ENCODE assay signal across 29 cellular contexts in the genomic region with DNA sequence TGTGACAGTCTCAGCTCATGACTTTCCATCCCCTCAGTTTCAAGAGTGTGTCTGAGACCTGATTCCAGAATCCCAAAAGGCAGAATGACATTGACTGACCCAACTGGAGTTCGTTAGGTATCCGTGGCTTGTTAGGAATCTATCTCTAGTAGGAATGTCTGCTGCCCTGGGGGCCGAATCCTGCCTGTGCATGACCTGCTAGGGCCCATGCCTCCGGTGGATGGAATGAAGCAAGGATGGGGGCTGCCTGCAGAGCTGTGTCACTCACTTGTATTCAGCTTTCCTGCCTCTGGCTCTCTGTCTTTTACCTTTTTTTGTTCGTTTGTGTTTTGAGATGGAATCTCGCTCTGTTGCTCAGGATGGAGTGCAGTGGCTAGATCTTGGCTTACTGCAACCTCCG.
DNase-seq lines count a peak whose midpoint lies in the region; ATAC-seq, FAIRE-seq and TF ChIP-seq lines count a peak whose summit lies in the region.
"Had no signal": no experiment of that assay in that cellular context is flagged by ENCODE, and none has a peak within 500 bp of the region (broad histone marks: within the 10 kb centered on the region; RNA-seq: fewer than 3 reads in every experiment).

No MANE protein-coding gene starts in this region.

- no peak overlapping the region for H4K91ac ChIP-seq in H1 (replicated peaks; ENCODE audit: insufficient read length, low read length)

- no peak overlapping the region for H2AK5ac ChIP-seq in H1 (ENCODE audit: low read depth, low read length)

- H3K4me1 ChIP-seq in H1 (replicated peaks in 1 of 4; ENCODE audit: control insufficient read depth in 3 of 4, insufficient read depth in 4 of 4, low read length in 3 of 4) = peaks cover 0 to 3% (median 1%) of the 10 kb centered on the region in 4 experiments; a peak in 3 of 7 replicates
- H3K4me1 ChIP-seq: esophagus muscularis mucosa, HAP-1, stomach had no signal

- H3K18ac ChIP-seq in H1 (ENCODE audit: extremely low read depth, low read length) = 0 out of 2 replicates have a peak overlapping the region, but pooled peaks have one; percentile 65

- no peak overlapping the region for H3K56ac ChIP-seq in H1 (replicated peaks; ENCODE audit: insufficient read length, low read depth, low read length)

- no peak for ATAC-seq in HG02678 (IDR thresholded peaks at IDR 0.05; ENCODE audit: unreplicated experiment)
- ATAC-seq: CD8-positive, alpha-beta T cell; effector memory CD8-positive, alpha-beta T cell; naive thymus-derived CD8-positive, alpha-beta T cell; T-cell had no signal

- no peaks in the 10 kb centered on the region for H3K36me3 ChIP-seq in H1 (ENCODE audit: control insufficient read depth in 2 of 4, insufficient read depth in 4 of 4, low read length in 3 of 4)
- H3K36me3 ChIP-seq: esophagus muscularis mucosa, HAP-1, stomach, tibial artery had no signal

- CTCF ChIA-PET in H1 (lab: Charles Lee; ENCODE audit: partially characterized antibody) = interaction anchor here (0.5 to 2.3 kb wide), 10 partner anchors 9 to 280 kb away, joined by 3 to 5 read pairs (median 4); no protein-coding TSS in a partner anchor

- no peak overlapping the region for H3K9ac ChIP-seq in H1 (replicated peaks in 1 of 4; ENCODE audit: extremely low read depth in 1 of 4, low read depth in 3 of 4, low read length in 3 of 4)

- POLR2A ChIA-PET in H1 (lab: Charles Lee; ENCODE audit: partially characterized antibody) = interaction anchor here (0.8 to 1.7 kb wide), 3 partner anchors 10 to 13 kb away, joined by 3 to 4 read pairs (median 4); no protein-coding TSS in a partner anchor

- no peak overlapping the region for H2BK12ac ChIP-seq in H1 (ENCODE audit: low read depth, low read length)

- no peak overlapping the region for H2BK120ac ChIP-seq in H1 (replicated peaks; ENCODE audit: low read depth, low read length)

- TF ChIP-seq EP300 in H1 (IDR thresholded peaks at IDR 0.05; ENCODE audit: borderline replicate concordance in 1 of 2, low read depth in 2 of 2, low read length in 2 of 2) = no peak

- H3K23ac ChIP-seq in H1 (ENCODE audit: insufficient read length) = no peak overlapping the region

- no peak overlapping the region for H2AFZ ChIP-seq in H1 (ENCODE audit: low read length)
- H2AFZ ChIP-seq: PC-9 had no signal

- no peaks in the 10 kb centered on the region for H3K27me3 ChIP-seq in H1 (replicated peaks in 1 of 4; ENCODE audit: control insufficient read depth in 3 of 4, extremely low read depth in 1 of 4, insufficient read depth in 3 of 4, low read length in 3 of 4)
- H3K27me3 ChIP-seq: esophagus muscularis mucosa, stomach, tibial artery had no signal

- no peak overlapping the region for H3K4me2 ChIP-seq in H1 (ENCODE audit: insufficient read depth in 1 of 2, low read depth in 2 of 2, low read length in 2 of 2)
- H3K4me2 ChIP-seq: A549, PC-9 had no signal

- no peak overlapping the region for H2BK20ac ChIP-seq in H1 (ENCODE audit: low read length)

- DNase-seq in Daoy (ENCODE audit: low read depth) = peak; percentile 29
- DNase-seq in M059J (ENCODE audit: low read depth) = peak; percentile 12
- DNase-seq in H1 (ENCODE audit: low read depth in 1 of 2, low spot score in 2 of 2) = peak in 1 of 2 experiments; percentile 49
- DNase-seq in kidney tubule cell (ENCODE audit: low spot score) = peak; percentile 12
- DNase-seq in HCEC 1CT = no peak
- no peak for DNase-seq in HuH-7 (ENCODE audit: low spot score)
- no peak for DNase-seq in SIG-M5 (lab: John Stamatoyannopoulos, UW)
- DNase-seq: activated CD4-positive, alpha-beta T cell treated with anti-CD3 and anti-CD28 coated beads, Interleukin-2, amount 50 U/mL, for 48 hours; activated CD8-positive, alpha-beta memory T cell treated with anti-CD3 and anti-CD28 coated beads, Interleukin-2, amount 50 U/mL, for 4 hours; activated naive CD4-positive, alpha-beta T cell treated with anti-CD3 and anti-CD28 coated beads, Interleukin-2, amount 10 ng/mL, durations not matched to agents 7 days and 5 days; amniotic stem cell; CD8-positive, alpha-beta T cell; effector memory CD8-positive, alpha-beta T cell; foreskin melanocyte; naive thymus-derived CD8-positive, alpha-beta T cell; NCI-H1694; NCI-H510A treated with DMSO at 0.1 percent for 48 hours; PC-9; stimulated activated CD4-positive, alpha-beta T cell treated with anti-CD3 and anti-CD28 coated beads, Interleukin-2, amount 100 ng/mL, for 24 hours; stomach; T-cell; tibial artery had no signal

- no peak overlapping the region for H2BK5ac ChIP-seq in H1 (ENCODE audit: low read depth, low read length)

- peaks cover 0 to 1% of the 10 kb centered on the region in 2 experiments for H4K20me1 ChIP-seq in H1 (replicated peaks in 1 of 2; ENCODE audit: control insufficient read depth in 1 of 2, insufficient read depth in 2 of 2, low read length in 2 of 2)

- peak; percentile 43 to 48 (median 43) for TF ChIP-seq CTCF in H1 (IDR thresholded peaks at IDR 0.05; ENCODE audit: control extremely low read depth in 1 of 3, insufficient read depth in 1 of 3, low read depth in 1 of 3, low read length in 3 of 3)

- whole genome bisulfite sequencing in H1 (ENCODE audit: extremely low coverage in 1 of 2, insufficient coverage in 1 of 2, insufficient read length in 1 of 2, insufficient replicate concordance in 2 of 2, low coverage in 1 of 2, low lambda C conversion rate in 2 of 2, missing lambda C conversion rate in 1 of 2), 2 experiments = 80% methylated on average over 7 of the region's 7 CpGs; no CpG with 5 or more reads in 1 of the 2 experiments

- FAIRE-seq in H1 (lab: Jason Lieb, UNC) = peak; percentile 69
- FAIRE-seq: A549, colon, G401.6, islet of Langerhans had no signal

- H3K4ac ChIP-seq in H1 (replicated peaks; ENCODE audit: insufficient read length, low read depth, low read length) = no peak overlapping the region

- H4K5ac ChIP-seq in H1 (ENCODE audit: insufficient read length, low read depth, low read length) = no peak overlapping the region

- no peak overlapping the region for H3K14ac ChIP-seq in H1 (ENCODE audit: insufficient read length)

- no peaks in the 10 kb centered on the region for H3K79me2 ChIP-seq in H1 (ENCODE audit: control insufficient read depth in 1 of 2, insufficient read depth in 2 of 2, low read length in 2 of 2)

- no peak overlapping the region for H4K8ac ChIP-seq in H1 (ENCODE audit: extremely low read depth, insufficient read depth, low read length)

- H3K79me1 ChIP-seq in H1 (ENCODE audit: low read depth, low read length) = no peaks in the 10 kb centered on the region; the same call in 1 of the 2 replicates

- TF ChIP-seq RAD21 in H1 (IDR thresholded peaks at IDR 0.05 in 1 of 2, conservative IDR thresholded peaks at IDR 0.05 in 1 of 2; ENCODE audit: low read depth in 2 of 2, low read length in 2 of 2) = peak; percentile 22; a peak in 2 of 4 replicates

- H3K9me3 ChIP-seq in H1 (ENCODE audit: insufficient read depth in 2 of 2, low read depth in 1 of 2, low read length in 1 of 2) = no peaks in the 10 kb centered on the region
- H3K9me3 ChIP-seq: A549, esophagus muscularis mucosa, HAP-1, stomach, tibial artery had no signal

- H3K23me2 ChIP-seq in H1 (ENCODE audit: low read depth, low read length) = no peaks in the 10 kb centered on the region

- TF ChIP-seq POLR2A in H1 (IDR thresholded peaks at IDR 0.05; ENCODE audit: control extremely low read depth in 1 of 2, low read depth in 2 of 2, low read length in 2 of 2) = no peak

- H3K4me3 ChIP-seq in H1 (ENCODE audit: extremely low read depth in 1 of 4, insufficient read depth in 2 of 4, low read depth in 3 of 4, low read length in 4 of 4) = no peak overlapping the region
- H3K4me3 ChIP-seq: A549, esophagus muscularis mucosa, HAP-1, PC-9, stomach, tibial artery had no signal

- no peak overlapping the region for H2BK15ac ChIP-seq in H1 (ENCODE audit: low read length)

- no peak overlapping the region for H3K27ac ChIP-seq in H1 (ENCODE audit: low read depth, low read length)
- H3K27ac ChIP-seq: A549, esophagus muscularis mucosa, PC-9, stomach, tibial artery had no signal

TF ChIP-seq in H1, 55 proteins besides CTCF, POLR2A, EP300 and RAD21:
- TF ChIP-seq MAFK (IDR thresholded peaks at IDR 0.05; ENCODE audit: low read depth, low read length) (no peak), TEAD4 (IDR thresholded peaks at IDR 0.05; ENCODE audit: low read depth, low read length) (peak; percentile 90)
- TF ChIP-seq, protein P1, sequence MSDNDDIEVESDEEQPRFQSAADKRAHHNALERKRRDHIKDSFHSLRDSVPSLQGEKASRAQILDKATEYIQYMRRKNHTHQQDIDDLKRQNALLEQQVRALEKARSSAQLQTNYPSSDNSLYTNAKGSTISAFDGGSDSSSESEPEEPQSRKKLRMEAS (IDR thresholded peaks at IDR 0.05) = no peak

Comparison
In these comparisons a context has a peak if more than half of its experiments do, and no peak if none do; other contexts are left out.
1. DNase-seq: peak in Daoy (single experiment), M059J (single experiment) and kidney tubule cell (single experiment); none in HCEC 1CT (single experiment), HuH-7 (single experiment) and SIG-M5 (single experiment).